8 cellular contexts compared by ENCODE assay signal in genomic region chrX:24055043-24055356, GRCh38. TPM values are rescaled to one million over a fixed set of nuclear protein-coding genes. Genes with fewer than 3 reads are reported as not detected.
DNase-seq lines count a peak whose midpoint lies in the region; ATAC-seq and TF ChIP-seq lines count a peak whose summit lies in the region.

No MANE protein-coding gene starts in this region.

- POLR2A ChIA-PET in RWPE1 (lab: Yijun Ruan, JAX; ENCODE audit: low non-redundant PET), result interaction anchor here (0.7 to 1.8 kb wide), 2 partner anchors 29 to 42 kb away, joined by 3 to 14 read pairs; no protein-coding TSS in a partner anchor

- whole genome bisulfite sequencing in hepatocyte (ENCODE audit: low lambda C conversion rate, missing lambda C conversion rate), result under 1% methylated on average over 14 of the region's 14 CpGs

- H4K20me1 ChIP-seq in hepatocyte (ENCODE audit: insufficient read depth, poor library complexity, severe bottlenecking), result peaks cover 7% of the 10 kb centered on the region

- H2AFZ ChIP-seq in ACC112 (ENCODE audit: low read length, unreplicated experiment) (peak overlapping the region; percentile 72), hepatocyte (peak overlapping the region; percentile 31)

- CTCF ChIA-PET in RWPE1 (lab: Yijun Ruan, JAX), result interaction anchor here (2.2 kb wide), 1 partner anchor 29 kb away, joined by 8 read pairs; no protein-coding TSS in a partner anchor

- DNase-seq in RWPE1 (ENCODE audit: low spot score) (no peak), hepatocyte (ENCODE audit: low spot score) (no peak), substantia nigra (lab: John Stamatoyannopoulos, UW) (peak in 2 of 49 donors; percentile 2 to 16), GM03348 (ENCODE audit: low spot score) (no peak), NCI-H2227 treated with DMSO at 0.1 percent for 48 hours (lab: John Stamatoyannopoulos, UW) (no peak)
- DNase-seq in stimulated activated CD4-positive, alpha-beta T cell treated with anti-CD3 and anti-CD28 coated beads, Interleukin-1b, Interleukin-23, amount 100 ng/mL, for 48 hours, result no peak

- H3K36me3 ChIP-seq in ACC112 (ENCODE audit: insufficient read depth, low read length) (peaks cover 21% of the 10 kb centered on the region), hepatocyte (replicated peaks; ENCODE audit: insufficient read depth, low read depth) (no peaks in the 10 kb centered on the region)

- TF ChIP-seq CTCF in RWPE1 (conservative IDR thresholded peaks at IDR 0.05; ENCODE audit: low read depth), result no peak
- TF ChIP-seq CTCF in hepatocyte (IDR thresholded peaks at IDR 0.05; ENCODE audit: poor library complexity), result no peak

- peak; percentile 6 for ATAC-seq in GM21619 (IDR thresholded peaks at IDR 0.05; ENCODE audit: unreplicated experiment)

- no peaks in the 10 kb centered on the region for H3K9me2 ChIP-seq in hepatocyte (replicated peaks; ENCODE audit: insufficient read depth)

- H3K27ac ChIP-seq in ACC112 (ENCODE audit: low read depth, low read length) (no peak overlapping the region; the same call in 1 of the 2 replicates), RWPE1 (peak overlapping the region; percentile 92), hepatocyte (no peak overlapping the region), substantia nigra (ENCODE audit: low read depth, low read length, poor library complexity, severe bottlenecking) (peak overlapping the region; percentile 88)

- peaks cover 27% of the 10 kb centered on the region for H3K79me2 ChIP-seq in ACC112 (ENCODE audit: control insufficient read depth, insufficient read depth, low read length, unreplicated experiment)
- no peaks in the 10 kb centered on the region for H3K79me2 ChIP-seq in hepatocyte

- H3K4me3 ChIP-seq in ACC112 (ENCODE audit: low read depth, low read length) (no peak overlapping the region), hepatocyte (no peak overlapping the region)

- H3K27me3 ChIP-seq in ACC112 (ENCODE audit: insufficient read depth, low read length), result no peaks in the 10 kb centered on the region
- no peaks in the 10 kb centered on the region for H3K27me3 ChIP-seq in hepatocyte

- H3K4me1 ChIP-seq in ACC112 (ENCODE audit: control insufficient read depth, insufficient read depth, low read length, unreplicated experiment) (peaks cover 11% of the 10 kb centered on the region), hepatocyte (ENCODE audit: insufficient read depth) (peaks cover 11% of the 10 kb centered on the region)

- H3K4me2 ChIP-seq in hepatocyte, result no peak overlapping the region

- H3K9me3 ChIP-seq in hepatocyte (ENCODE audit: low read depth), result no peaks in the 10 kb centered on the region

RNA-seq across cellular contexts. Expression of gene EIF2S3, which starts 0.2 kb away (rescaled TPM):
- total RNA-seq in hepatocyte, result 347 and 352 TPM in 2 replicates
- polyA plus RNA-seq in hepatocyte, result 70.4 and 77.1 TPM in 2 replicates

RNA-seq across cellular contexts. Expression of gene KLHL15, which starts 28.0 kb away (rescaled TPM):
- total RNA-seq in hepatocyte, result 49.5 and 52.6 TPM in 2 replicates
- polyA plus RNA-seq in hepatocyte, result 11.2 and 13.2 TPM in 2 replicates

Comparison
In these comparisons a context has a peak if more than half of its experiments do, and no peak if none do; other contexts are left out.
1. H3K27ac ChIP-seq: peak in RWPE1 (single experiment) and substantia nigra (single experiment); none in ACC112 (single experiment) and hepatocyte (single experiment).